23 cellular contexts compared by ENCODE assay signal in the genomic region with DNA sequence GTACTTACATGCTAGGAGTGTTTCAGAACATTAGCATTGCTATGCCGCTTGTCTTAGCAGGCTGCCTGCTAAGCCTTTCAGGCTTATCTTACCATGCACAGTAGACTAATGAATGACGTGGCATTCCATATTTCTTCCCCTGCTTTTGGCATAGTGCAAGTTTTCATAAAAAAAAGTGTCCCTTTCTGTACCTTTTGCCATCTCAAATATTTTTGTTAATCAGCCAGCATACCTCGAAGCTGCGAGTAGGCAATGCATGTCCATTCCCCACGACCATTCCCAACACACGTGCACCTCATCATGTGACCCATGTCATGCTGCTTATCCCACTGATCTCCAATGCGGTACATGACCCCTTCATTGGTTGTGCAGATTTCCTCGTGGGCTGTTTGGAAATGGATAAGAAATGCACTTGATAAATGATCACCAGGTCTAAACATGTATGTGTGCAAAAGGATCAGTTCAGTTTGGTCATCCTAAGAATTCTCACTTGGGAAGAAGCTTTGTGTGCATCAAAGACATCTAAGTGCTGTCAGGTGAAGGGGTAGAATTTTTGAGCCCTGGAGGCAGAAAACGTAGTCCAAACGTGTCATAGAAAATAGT. TPM values are rescaled to one million over a fixed set of nuclear protein-coding genes. Genes with fewer than 3 reads are reported as not detected.
A peak's percentile ranks its signal among the peaks of the same experiment; 100 is the strongest.
DNase-seq lines count a peak whose midpoint lies in the region; ATAC-seq and TF ChIP-seq lines count a peak whose summit lies in the region.
"Had no signal": no experiment of that assay in that cellular context is flagged by ENCODE, and none has a peak within 500 bp of the region (broad histone marks: within the 10 kb centered on the region; RNA-seq: fewer than 3 reads in every experiment).

No MANE protein-coding gene starts in this region.

- H3K27ac ChIP-seq in IMR-90 (ENCODE audit: insufficient read depth, low read length) (peak overlapping the region; percentile 60; the same call in 1 of the 2 replicates), hepatocyte (peak overlapping the region; percentile 82), sigmoid colon (peak overlapping the region in 3 of 4 donors; percentile 53 to 65 (median 57))
- no peak overlapping the region for H3K27ac ChIP-seq in CD4-positive, alpha-beta memory T cell (ENCODE audit: low read depth, low read length)
- H3K27ac ChIP-seq: PC-9 had no signal

- POLR2A ChIA-PET in IMR-90 (lab: Charles Lee; ENCODE audit: unreplicated experiment): interaction anchor here (0.5 kb wide), 1 partner anchor 272 kb away, joined by 3 read pairs; no protein-coding TSS in a partner anchor
- POLR2A ChIA-PET in activated CD4-positive, alpha-beta T cell treated with anti-CD3 and anti-CD28 coated beads for 36 hours (lab: Charles Lee): no interaction called here
- POLR2A ChIA-PET in CD4-positive, alpha-beta memory T cell (lab: Charles Lee; ENCODE audit: partially characterized antibody): no interaction called here

- peak overlapping the region; percentile 63; the same call in 1 of the 2 replicates for H2AK5ac ChIP-seq in IMR-90 (ENCODE audit: low read depth, low read length)

- H3K36me3 ChIP-seq in IMR-90 (ENCODE audit: control insufficient read depth, insufficient read depth, low read length) (peaks cover 71% of the 10 kb centered on the region), hepatocyte (replicated peaks; ENCODE audit: insufficient read depth, low read depth) (no peaks in the 10 kb centered on the region), sigmoid colon (peaks cover 36 to 98% (median 70%) of the 10 kb centered on the region in 4 donors)
- no peaks in the 10 kb centered on the region for H3K36me3 ChIP-seq in CD4-positive, alpha-beta memory T cell (ENCODE audit: insufficient read depth, low read length)

- H3K18ac ChIP-seq in IMR-90 (ENCODE audit: low read depth, low read length): no peak overlapping the region; the same call in 1 of the 2 replicates

- peaks cover 2% of the 10 kb centered on the region for H3K79me2 ChIP-seq in hepatocyte

- peak overlapping the region; percentile 66 for H3K23ac ChIP-seq in IMR-90 (ENCODE audit: low read depth, low read length)

- no peaks in the 10 kb centered on the region for H3K27me3 ChIP-seq in IMR-90 (ENCODE audit: control insufficient read depth, insufficient read depth, low read length)
- no peaks in the 10 kb centered on the region for H3K27me3 ChIP-seq in hepatocyte
- no peaks in the 10 kb centered on the region for H3K27me3 ChIP-seq in sigmoid colon
- H3K27me3 ChIP-seq in CD4-positive, alpha-beta memory T cell (ENCODE audit: insufficient read depth, low read length): no peaks in the 10 kb centered on the region
- H3K27me3 ChIP-seq: MG63 had no signal

- in situ Hi-C loops in IMR-90 (cut with MboI; ENCODE audit: low sequenced_read_pairs): no loop called here

- peaks cover 35% of the 10 kb centered on the region for H3K27me3 Mint-ChIP-seq in activated CD4-positive, alpha-beta T cell treated with anti-CD3 and anti-CD28 coated beads for 36 hours
- peaks cover 7 to 16% of the 10 kb centered on the region in 2 donors for H3K27me3 Mint-ChIP-seq in CD4-positive, alpha-beta memory T cell

- H3K9ac ChIP-seq in IMR-90 (ENCODE audit: low read depth, low read length): no peak overlapping the region

- no peak overlapping the region for H3K4ac ChIP-seq in IMR-90 (ENCODE audit: low read depth, low read length)

- no TSS peak for BruUV-seq in IMR-90 (replicated peaks; lab: Mats Ljungman, UMichigan)

- H3K14ac ChIP-seq in IMR-90 (replicated peaks; ENCODE audit: low read depth, low read length): no peak overlapping the region

- WGBS in IMR-90 (ENCODE audit: extremely low coverage in 2 of 2, insufficient read length in 1 of 2), 2 experiments: 77% methylated on average over 3 of the region's 10 CpGs; no CpG with 5 or more reads in 1 of the 2 experiments
- 71% methylated on average over 10 of the region's 10 CpGs for WGBS in hepatocyte (ENCODE audit: low lambda C conversion rate, missing lambda C conversion rate)
- 83 to 90% methylated on average over 10 of the region's 10 CpGs for WGBS in sigmoid colon, 2 donors

- no peak overlapping the region for H2BK20ac ChIP-seq in IMR-90 (ENCODE audit: low read depth, low read length)

- H4K20me1 ChIP-seq in IMR-90 (ENCODE audit: insufficient read depth, low read length) (peaks cover 36% of the 10 kb centered on the region; the same call in 1 of the 2 replicates), hepatocyte (ENCODE audit: insufficient read depth, poor library complexity, severe bottlenecking) (no peaks in the 10 kb centered on the region)

- H3K9me2 ChIP-seq in hepatocyte (replicated peaks; ENCODE audit: insufficient read depth): no peaks in the 10 kb centered on the region

- H3K56ac ChIP-seq in IMR-90 (ENCODE audit: extremely low read depth, insufficient read depth, low read length): no peak overlapping the region

- peaks cover 22% of the 10 kb centered on the region for H3K9me1 ChIP-seq in IMR-90 (ENCODE audit: insufficient read depth, low read length)

- H3K4me2 ChIP-seq in IMR-90 (ENCODE audit: low read depth, low read length) (peak overlapping the region; percentile 45; the same call in 1 of the 2 replicates), hepatocyte (no peak overlapping the region)
- H3K4me2 ChIP-seq: PC-9 had no signal

- H3K27ac Mint-ChIP-seq in activated CD4-positive, alpha-beta T cell treated with anti-CD3 and anti-CD28 coated beads for 36 hours: no peak overlapping the region
- no peak overlapping the region for H3K27ac Mint-ChIP-seq in CD4-positive, alpha-beta memory T cell
- H3K27ac Mint-ChIP-seq: activated naive CD8-positive, alpha-beta T cell treated with anti-CD3 and anti-CD28 coated beads for 36 hours; CD4-positive, alpha-beta T cell; IgD-negative memory B cell; mesothelial cell of epicardium; natural killer cell treated with Interleukin-12 subunit alpha and Interleukin-12 subunit beta and Interleukin-15 and Interleukin-18, amount 100 ng/mL, for 72 hours had no signal

- TF ChIP-seq RAD21 in IMR-90 (IDR thresholded peaks at IDR 0.05; ENCODE audit: low read length): no peak

- TF ChIP-seq POLR2A in IMR-90 (IDR thresholded peaks at IDR 0.05; ENCODE audit: low read depth, low read length) (no peak; the same call in 1 of the 2 replicates), sigmoid colon (IDR thresholded peaks at IDR 0.05) (no peak)

- H3K4me1 ChIP-seq in IMR-90 (ENCODE audit: control insufficient read depth, insufficient read depth, low read length) (peaks cover 15% of the 10 kb centered on the region), hepatocyte (ENCODE audit: insufficient read depth) (peaks cover 46% of the 10 kb centered on the region), sigmoid colon (peaks cover 2 to 77% (median 55%) of the 10 kb centered on the region in 4 donors)
- H3K4me1 ChIP-seq in CD4-positive, alpha-beta memory T cell (ENCODE audit: insufficient read depth, low read length): no peaks in the 10 kb centered on the region

- H4K5ac ChIP-seq in IMR-90 (ENCODE audit: low read depth, low read length): peak overlapping the region; percentile 64; the same call in 1 of the 2 replicates

- DNase-seq in IMR-90 (no peak), cardiac fibroblast (ENCODE audit: low read depth in 2 of 2) (peak; percentile 65 to 73), hepatocyte (ENCODE audit: low spot score) (no peak), sigmoid colon (no peak), medulla oblongata (ENCODE audit: extremely low spot score) (no peak)
- no peak for DNase-seq in activated CD4-positive, alpha-beta T cell treated with anti-CD3 and anti-CD28 coated beads for 36 hours
- DNase-seq in activated CD4-positive, alpha-beta T cell treated with anti-CD3 and anti-CD28 coated beads, Interleukin-2, amount 50 U/mL, for 48 hours: no peak
- DNase-seq in CD4-positive, alpha-beta memory T cell: no peak
- DNase-seq: activated naive CD8-positive, alpha-beta T cell treated with anti-CD3 and anti-CD28 coated beads for 36 hours; caudate nucleus; CD4-positive, alpha-beta T cell; DMS53; effector memory CD4-positive, alpha-beta T cell; MG63; NCI-H146; NCI-H748 treated with DMSO at 0.1 percent for 48 hours; PC-9; substantia nigra; T-helper 1 cell had no signal

- H3K36me3 Mint-ChIP-seq in activated CD4-positive, alpha-beta T cell treated with anti-CD3 and anti-CD28 coated beads for 36 hours (ENCODE audit: low read depth): no peaks in the 10 kb centered on the region
- no peaks in the 10 kb centered on the region for H3K36me3 Mint-ChIP-seq in CD4-positive, alpha-beta memory T cell
- H3K36me3 Mint-ChIP-seq: activated naive CD8-positive, alpha-beta T cell treated with anti-CD3 and anti-CD28 coated beads for 36 hours; natural killer cell treated with Interleukin-12 subunit alpha and Interleukin-12 subunit beta and Interleukin-15 and Interleukin-18, amount 100 ng/mL, for 72 hours had no signal

- no peak overlapping the region for H2BK15ac ChIP-seq in IMR-90 (ENCODE audit: low read depth, low read length)

- TF ChIP-seq CTCF in IMR-90 (conservative IDR thresholded peaks at IDR 0.05; ENCODE audit: low read depth, low read length) (no peak), cardiac fibroblast (IDR thresholded peaks at IDR 0.05; ENCODE audit: low read depth, low read length) (no peak), hepatocyte (IDR thresholded peaks at IDR 0.05; ENCODE audit: poor library complexity) (no peak), sigmoid colon (IDR thresholded peaks at IDR 0.05) (no peak)

- H3K9me3 Mint-ChIP-seq in activated CD4-positive, alpha-beta T cell treated with anti-CD3 and anti-CD28 coated beads for 36 hours (ENCODE audit: low read depth): no peaks in the 10 kb centered on the region
- H3K9me3 Mint-ChIP-seq in CD4-positive, alpha-beta memory T cell: no peaks in the 10 kb centered on the region
- H3K9me3 Mint-ChIP-seq: activated naive CD8-positive, alpha-beta T cell treated with anti-CD3 and anti-CD28 coated beads for 36 hours; CD4-positive, alpha-beta T cell; IgD-negative memory B cell; mesothelial cell of epicardium; natural killer cell treated with Interleukin-12 subunit alpha and Interleukin-12 subunit beta and Interleukin-15 and Interleukin-18, amount 100 ng/mL, for 72 hours had no signal

- ATAC-seq in IMR-90 (ENCODE audit: low read depth): no peak
- no peak for ATAC-seq in activated CD4-positive, alpha-beta T cell treated with anti-CD3 and anti-CD28 coated beads for 36 hours
- ATAC-seq: HCT116; natural killer cell treated with Interleukin-12 subunit alpha and Interleukin-12 subunit beta and Interleukin-15 and Interleukin-18, amount 100 ng/mL, for 72 hours had no signal

- no peak overlapping the region for H2BK120ac ChIP-seq in IMR-90 (ENCODE audit: low read depth, low read length)

- H2AK9ac ChIP-seq in IMR-90 (replicated peaks; ENCODE audit: low read depth, low read length, poor library complexity): no peak overlapping the region

- peak overlapping the region; percentile 46 for H2BK5ac ChIP-seq in IMR-90 (ENCODE audit: low read depth, low read length, poor library complexity, severe bottlenecking)

- no peak for TF ChIP-seq EP300 in sigmoid colon (IDR thresholded peaks at IDR 0.05)

- no peak overlapping the region for H4K91ac ChIP-seq in IMR-90 (ENCODE audit: insufficient read depth, low read depth, low read length)

- H3K4me3 ChIP-seq in IMR-90 (ENCODE audit: insufficient read depth, low read depth, low read length): no peak overlapping the region
- H3K4me3 ChIP-seq in cardiac fibroblast (replicated peaks in 1 of 2; ENCODE audit: low read depth in 2 of 2, low read length in 2 of 2): no peak overlapping the region
- H3K4me3 ChIP-seq in hepatocyte: no peak overlapping the region
- no peak overlapping the region for H3K4me3 ChIP-seq in sigmoid colon
- H3K4me3 ChIP-seq in CD4-positive, alpha-beta memory T cell (ENCODE audit: low read length in 2 of 2): no peak overlapping the region
- H3K4me3 ChIP-seq: MG63, PC-9 had no signal

- peak overlapping the region in 1 of 2 experiments; percentile 29; a peak in 2 of 4 replicates for H4K8ac ChIP-seq in IMR-90 (ENCODE audit: low read depth in 2 of 2, low read length in 2 of 2)

- no peaks in the 10 kb centered on the region for H3K4me1 Mint-ChIP-seq in activated CD4-positive, alpha-beta T cell treated with anti-CD3 and anti-CD28 coated beads for 36 hours
- H3K4me1 Mint-ChIP-seq in CD4-positive, alpha-beta memory T cell: no peaks in the 10 kb centered on the region
- H3K4me1 Mint-ChIP-seq: activated naive CD8-positive, alpha-beta T cell treated with anti-CD3 and anti-CD28 coated beads for 36 hours; IgD-negative memory B cell had no signal

- H3K4me3 Mint-ChIP-seq in activated CD4-positive, alpha-beta T cell treated with anti-CD3 and anti-CD28 coated beads for 36 hours: no peak overlapping the region
- no peak overlapping the region for H3K4me3 Mint-ChIP-seq in CD4-positive, alpha-beta memory T cell
- H3K4me3 Mint-ChIP-seq: activated naive CD8-positive, alpha-beta T cell treated with anti-CD3 and anti-CD28 coated beads for 36 hours; CD4-positive, alpha-beta T cell; IgD-negative memory B cell; mesothelial cell of epicardium; natural killer cell treated with Interleukin-12 subunit alpha and Interleukin-12 subunit beta and Interleukin-15 and Interleukin-18, amount 100 ng/mL, for 72 hours had no signal

- dilution Hi-C loops in IMR-90 (cut with HindIII; ENCODE audit: low sequenced_read_pairs, unreplicated experiment): no loop called here

- CTCF ChIA-PET in IMR-90 (lab: Yijun Ruan, JAX): interaction anchor here (0.6 to 1.1 kb wide), 2 partner anchors 9 to 80 kb away, joined by 3 read pairs; no protein-coding TSS in a partner anchor
- CTCF ChIA-PET in activated CD4-positive, alpha-beta T cell treated with anti-CD3 and anti-CD28 coated beads for 36 hours (lab: Charles Lee): no interaction called here
- CTCF ChIA-PET in CD4-positive, alpha-beta memory T cell (lab: Charles Lee; ENCODE audit: partially characterized antibody): no interaction called here

- peaks cover 33 to 55% of the 10 kb centered on the region in 2 experiments for H3K79me1 ChIP-seq in IMR-90 (ENCODE audit: low read depth in 1 of 2, low read length in 2 of 2)

- H2AFZ ChIP-seq in IMR-90 (replicated peaks; ENCODE audit: low read length, poor library complexity): no peak overlapping the region
- H2AFZ ChIP-seq in hepatocyte: no peak overlapping the region
- H2AFZ ChIP-seq: PC-9 had no signal

- intact Hi-C loops in IMR-90 (cut with micrococcal nuclease) (loop anchor here (5.0 kb wide), 1 partner anchor 35 kb away; no protein-coding TSS in a partner anchor), sigmoid colon (cut with DNase I) (no loop called here)
- intact Hi-C loops in activated CD4-positive, alpha-beta T cell treated with anti-CD3 and anti-CD28 coated beads for 36 hours (cut with DNase I, micrococcal nuclease): no loop called here
- intact Hi-C loops in CD4-positive, alpha-beta memory T cell (cut with micrococcal nuclease): no loop called here

- H3K9me3 ChIP-seq in IMR-90 (ENCODE audit: control insufficient read depth, insufficient read depth, low read length) (no peaks in the 10 kb centered on the region), hepatocyte (ENCODE audit: low read depth) (no peaks in the 10 kb centered on the region), sigmoid colon (no peaks in the 10 kb centered on the region)
- no peaks in the 10 kb centered on the region for H3K9me3 ChIP-seq in CD4-positive, alpha-beta memory T cell (ENCODE audit: control insufficient read depth in 1 of 2, low read length in 2 of 2)
- H3K9me3 ChIP-seq: MG63 had no signal

RNA-seq across cellular contexts. Expression of a gene that starts 13.9 kb away (rescaled TPM):
- total RNA-seq in IMR-90 (2012; rRNA removed) (7,693 and 8,243 TPM in 2 replicates), hepatocyte (2,129 and 3,020 TPM in 2 replicates), sigmoid colon (1,000 to 10,000 TPM in 2 of 4 donors, 100 to 1,000 TPM in 2; 671 to 3,059 (median 1,333) TPM)
- polyA plus RNA-seq in IMR-90 (2012; rRNA removed) (11,046 and 13,004 TPM in 2 replicates), hepatocyte (1,572 and 1,650 TPM in 2 replicates), sigmoid colon (100 to 1,000 TPM in 1 of 3 donors, 10 to 100 TPM in 2; 13.6 to 140 (median 28.2) TPM)
- 4,918 and 6,925 TPM in 2 replicates for polyA plus RNA-seq in IMR-90 (2012; cell fraction: cytosol; rRNA removed)
- 23,704 and 31,508 TPM in 2 replicates for polyA plus RNA-seq in IMR-90 (2012; cell fraction: nucleus; rRNA removed; ENCODE audit: low replicate concordance)
- under 1 TPM; 0.59 to 0.70 TPM for total RNA-seq in activated CD4-positive, alpha-beta T cell treated with anti-CD3 and anti-CD28 coated beads for 36 hours
- not detected for total RNA-seq in CD4-positive, alpha-beta memory T cell
- polyA plus RNA-seq in CD4-positive, alpha-beta memory T cell: 1 to 10 TPM in 1 of 2 donors, under 1 TPM in 1; 0.38 to 1.2 TPM

Comparison
In these comparisons a context has a peak if more than half of its experiments do, and no peak if none do; other contexts are left out.
1. DNase-seq: peak in cardiac fibroblast (2 of 2); none in IMR-90 (single experiment), hepatocyte (single experiment), sigmoid colon (single experiment), medulla oblongata (single experiment), activated CD4-positive, alpha-beta T cell treated with anti-CD3 and anti-CD28 coated beads for 36 hours (single experiment), activated CD4-positive, alpha-beta T cell treated with anti-CD3 and anti-CD28 coated beads, Interleukin-2, amount 50 U/mL, for 48 hours (0 of 2) and CD4-positive, alpha-beta memory T cell (0 of 5).
2. RNA of a gene that starts 13.9 kb away (total RNA-seq): 7,693 to 8,243 TPM in IMR-90, 2,129 to 3,020 TPM in hepatocyte and 671 to 3,059 TPM in sigmoid colon; 0.59 to 0.70 TPM in activated CD4-positive, alpha-beta T cell treated with anti-CD3 and anti-CD28 coated beads for 36 hours and not detected in CD4-positive, alpha-beta memory T cell; every median in the first group is over 100 times any median in the second.